ENCODE assay signal across 8 cellular contexts in the genomic region with DNA sequence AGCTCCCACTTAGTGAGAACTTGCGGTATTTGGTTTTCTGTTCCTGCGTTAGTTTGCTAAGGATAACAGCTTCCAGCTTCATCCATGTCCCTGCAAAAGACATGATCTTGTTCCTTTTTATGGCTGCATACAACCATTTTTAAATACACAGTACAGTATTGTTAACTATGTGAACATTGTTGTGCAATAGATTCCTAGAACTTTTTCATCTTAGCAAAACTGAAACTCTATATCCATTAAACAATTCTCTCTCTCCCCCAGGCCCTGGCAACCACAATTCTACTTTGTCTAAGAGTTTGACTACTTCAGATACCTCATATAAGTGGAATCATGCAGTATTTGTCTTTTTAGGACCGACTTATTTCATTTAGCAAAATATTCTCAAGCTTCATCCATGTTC.
"Had no signal": no experiment of that assay in that cellular context is flagged by ENCODE, and none has a peak within 500 bp of the region (broad histone marks: within the 10 kb centered on the region; RNA-seq: fewer than 3 reads in every experiment).

No MANE protein-coding gene starts in this region.

- DNase-seq: H9, HCEC 1CT, KBM-7 had no signal

- H3K4me3 ChIP-seq: GM23338 had no signal

- H3K27ac ChIP-seq: HL-60 had no signal

- H3K27ac Mint-ChIP-seq: GM23338, H9 had no signal

- H3K4me2 ChIP-seq: GM23338 had no signal

- H3K9me3 Mint-ChIP-seq: GM23338, H9 had no signal

- ATAC-seq: GM23338, HepG2 had no signal

- H2AFZ ChIP-seq: GM23338 had no signal

- H3K4me3 Mint-ChIP-seq: GM23338, H9 had no signal

- FAIRE-seq: H1, H54, HepG2 had no signal
